ENCODE assay signal across 14 cellular contexts in genomic region chr11:46049325-46049860, GRCh38.
DNase-seq lines count a peak whose midpoint lies in the region; ATAC-seq, FAIRE-seq and TF ChIP-seq lines count a peak whose summit lies in the region.
"Had no signal": no experiment of that assay in that cellular context is flagged by ENCODE, and none has a peak within 500 bp of the region (broad histone marks: within the 10 kb centered on the region; RNA-seq: fewer than 3 reads in every experiment).

No MANE protein-coding gene starts in this region.

- H3K4me1 ChIP-seq in GM23248 (ENCODE audit: insufficient read depth) (peaks cover 22% of the 10 kb centered on the region), ectodermal cell (ENCODE audit: control insufficient read depth, insufficient read depth, low read length) (peaks cover 43% of the 10 kb centered on the region), neutrophil (ENCODE audit: control insufficient read depth in 1 of 2, insufficient read depth in 1 of 2, low read depth in 1 of 2, low read length in 1 of 2) (peaks cover 24 to 25% of the 10 kb centered on the region in 2 experiments)

- ATAC-seq in GM19324 (IDR thresholded peaks at IDR 0.05; ENCODE audit: low FRiP score, unreplicated experiment) (no peak), left lobe of liver (no peak)
- ATAC-seq: natural killer cell treated with Interleukin-12 subunit alpha and Interleukin-12 subunit beta and Interleukin-15 and Interleukin-18, amount 100 ng/mL, for 72 hours had no signal

- H3K9me2 ChIP-seq in GM23248 (ENCODE audit: insufficient read depth), result no peaks in the 10 kb centered on the region

- TF ChIP-seq CTCF in neutrophil (IDR thresholded peaks at IDR 0.05), result no peak
- no peak for TF ChIP-seq CTCF in D721Med (IDR thresholded peaks at IDR 0.05; ENCODE audit: insufficient read depth, missing control alignments)

- DNase-seq in GM23248, result no peak
- DNase-seq in MV-4-11 (lab: John Stamatoyannopoulos, UW), result peak; percentile 10
- no peak for DNase-seq in left lobe of liver (ENCODE audit: low spot score)
- DNase-seq in NCI-H1694 treated with DMSO at 0.1 percent for 48 hours (lab: John Stamatoyannopoulos, UW), result no peak
- DNase-seq in D721Med (ENCODE audit: insufficient read length, low spot score), result no peak
- DNase-seq: activated CD4-positive, alpha-beta T cell treated with anti-CD3 and anti-CD28 coated beads, Interleukin-2, amount 50 U/mL, for 48 hours; CD4-positive, CD25-positive, alpha-beta regulatory T cell; NCI-H510A treated with DMSO at 0.1 percent for 48 hours had no signal

- 0 out of 2 replicates have a peak, but pooled peaks cover 3% of the 10 kb centered on the region for H3K36me3 ChIP-seq in GM23248 (ENCODE audit: low read depth)
- H3K36me3 ChIP-seq in ectodermal cell (ENCODE audit: control insufficient read depth, insufficient read depth, low read length), result no peaks in the 10 kb centered on the region
- H3K36me3 ChIP-seq in neutrophil, result peaks cover 30% of the 10 kb centered on the region
- H3K36me3 ChIP-seq: gastroesophageal sphincter had no signal

- H4K20me1 ChIP-seq in GM23248 (ENCODE audit: insufficient read depth), result no peaks in the 10 kb centered on the region

- WGBS in GM23248 (ENCODE audit: low coverage in 1 of 2, low lambda C conversion rate in 2 of 2, missing lambda C conversion rate in 2 of 2), 2 experiments, result 86 to 92% methylated on average over 7 of the region's 7 CpGs
- 44 to 45% methylated on average over 7 of the region's 7 CpGs for WGBS in ectodermal cell, 2 experiments

- H3F3A ChIP-seq in GM23248 (ENCODE audit: insufficient read depth), result peaks cover 24% of the 10 kb centered on the region

- H3K9me3 ChIP-seq in GM23248 (ENCODE audit: low read depth), result no peaks in the 10 kb centered on the region
- no peaks in the 10 kb centered on the region for H3K9me3 ChIP-seq in ectodermal cell (ENCODE audit: control insufficient read depth, low read length)
- H3K9me3 ChIP-seq in neutrophil, result no peaks in the 10 kb centered on the region
- H3K9me3 ChIP-seq: gastroesophageal sphincter had no signal

- peaks cover 38% of the 10 kb centered on the region for H3K79me2 ChIP-seq in GM23248 (ENCODE audit: insufficient read depth)

- H3K27ac ChIP-seq in GM23248 (peak overlapping the region; percentile 31), ectodermal cell (ENCODE audit: insufficient read depth, low read depth, low read length, poor library complexity, severe bottlenecking) (peak overlapping the region; percentile 90), neutrophil (peak overlapping the region; percentile 51)

- H3K27me3 ChIP-seq in GM23248 (replicated peaks; ENCODE audit: insufficient read depth) (no peaks in the 10 kb centered on the region), ectodermal cell (ENCODE audit: control insufficient read depth, insufficient read depth, low read length, poor library complexity, severe bottlenecking) (no peaks in the 10 kb centered on the region), neutrophil (no peaks in the 10 kb centered on the region)
- H3K27me3 ChIP-seq: gastroesophageal sphincter had no signal

- H3K4me3 ChIP-seq in GM23248, result no peak overlapping the region
- no peak overlapping the region for H3K4me3 ChIP-seq in ectodermal cell (ENCODE audit: insufficient read depth, low read depth, low read length)
- no peak overlapping the region for H3K4me3 ChIP-seq in neutrophil (ENCODE audit: low read depth in 1 of 2, low read length in 1 of 2)
- H3K4me3 ChIP-seq: gastroesophageal sphincter had no signal

- H3K9ac ChIP-seq in GM23248, result no peak overlapping the region

- peak overlapping the region; percentile 48 for H3K4me2 ChIP-seq in GM23248 (ENCODE audit: unreplicated experiment)

- in situ Hi-C loops in GM23248 (cut with MboI), result no loop called here

- no peak overlapping the region for H2AFZ ChIP-seq in GM23248

- FAIRE-seq in D721Med (lab: Jason Lieb, UNC), result no peak
- FAIRE-seq: endothelial cell of umbilical vein had no signal

Comparison
In these comparisons a context has a peak if more than half of its experiments do, and no peak if none do; other contexts are left out.
1. H3K27ac ChIP-seq: peak in every context shown above with its lines; median percentile 90 in ectodermal cell; 51 in neutrophil; 31 in GM23248.